In genomic region chr18:7809978-7810377, GRCh38 we compare ENCODE assay signal across 27 cellular contexts.
"Had no signal": no experiment of that assay in that cellular context is flagged by ENCODE, and none has a peak within 500 bp of the region (broad histone marks: within the 10 kb centered on the region; RNA-seq: fewer than 3 reads in every experiment).

No MANE protein-coding gene starts in this region.

- H3K9ac ChIP-seq: parathyroid adenoma had no signal

- H3K9me3 ChIP-seq: ovary, right lobe of liver, thyroid gland had no signal

- H3K36me3 ChIP-seq: ovary, right lobe of liver, sigmoid colon, stomach, thoracic aorta, thyroid gland, upper lobe of left lung, vagina had no signal

- H3K4me1 Mint-ChIP-seq: natural killer cell; stimulated activated effector memory CD8-positive, alpha-beta T cell treated with anti-CD3 and anti-CD28 coated beads, Interleukin-12 subunit alpha, Interleukin-12 subunit beta, amount 100 ng/mL, for 72 hours; stimulated activated naive B cell treated with anti-CD40 and anti-IgM and Interleukin-4, amounts not matched to agents 10 μg/mL and 1 μg/mL and 100 μg/mL, for 72 hours had no signal

- ATAC-seq: natural killer cell; psoas muscle; right cardiac atrium; right lobe of liver; stimulated activated effector memory CD8-positive, alpha-beta T cell treated with anti-CD3 and anti-CD28 coated beads, Interleukin-12 subunit alpha, Interleukin-12 subunit beta, amount 100 ng/mL, for 72 hours; stimulated activated naive B cell treated with anti-CD40 and anti-IgM and Interleukin-4, amounts not matched to agents 10 μg/mL and 1 μg/mL and 100 μg/mL, for 72 hours had no signal

- H3K27me3 Mint-ChIP-seq: stimulated activated naive B cell treated with anti-CD40 and anti-IgM and Interleukin-4, amounts not matched to agents 10 μg/mL and 1 μg/mL and 100 μg/mL, for 72 hours; stimulated activated naive CD8-positive, alpha-beta T cell treated with anti-CD3 and anti-CD28 coated beads, Interleukin-15, Interleukin-2, amounts not matched to agents 100 ng/mL and 50 ng/mL, for 24 hours had no signal

- H3K36me3 Mint-ChIP-seq: stimulated activated effector memory CD8-positive, alpha-beta T cell treated with anti-CD3 and anti-CD28 coated beads, Interleukin-12 subunit alpha, Interleukin-12 subunit beta, amount 100 ng/mL, for 72 hours; stimulated activated naive B cell treated with anti-CD40 and anti-IgM and Interleukin-4, amounts not matched to agents 10 μg/mL and 1 μg/mL and 100 μg/mL, for 72 hours had no signal

- H3K27me3 ChIP-seq: ovary, right lobe of liver, sigmoid colon, stomach, thyroid gland, tibial nerve, upper lobe of left lung, vagina had no signal

- H3K27ac Mint-ChIP-seq: natural killer cell; nephron; progenitor cell of endocrine pancreas; stimulated activated effector memory CD8-positive, alpha-beta T cell treated with anti-CD3 and anti-CD28 coated beads, Interleukin-12 subunit alpha, Interleukin-12 subunit beta, amount 100 ng/mL, for 72 hours; stimulated activated naive B cell treated with anti-CD40 and anti-IgM and Interleukin-4, amounts not matched to agents 10 μg/mL and 1 μg/mL and 100 μg/mL, for 72 hours; stimulated activated naive CD8-positive, alpha-beta T cell treated with anti-CD3 and anti-CD28 coated beads, Interleukin-15, Interleukin-2, amounts not matched to agents 100 ng/mL and 50 ng/mL, for 24 hours had no signal

- H3K4me1 ChIP-seq: right lobe of liver, vagina had no signal

- H3K4me3 Mint-ChIP-seq: natural killer cell; nephron; stimulated activated effector memory CD8-positive, alpha-beta T cell treated with anti-CD3 and anti-CD28 coated beads, Interleukin-12 subunit alpha, Interleukin-12 subunit beta, amount 100 ng/mL, for 72 hours; stimulated activated naive B cell treated with anti-CD40 and anti-IgM and Interleukin-4, amounts not matched to agents 10 μg/mL and 1 μg/mL and 100 μg/mL, for 72 hours; stimulated activated naive CD8-positive, alpha-beta T cell treated with anti-CD3 and anti-CD28 coated beads, Interleukin-15, Interleukin-2, amounts not matched to agents 100 ng/mL and 50 ng/mL, for 24 hours had no signal

- H3K27ac ChIP-seq: ovary, parathyroid adenoma, psoas muscle, right lobe of liver, sigmoid colon, stomach, thoracic aorta, thyroid gland, tibial nerve, upper lobe of left lung, vagina had no signal

- H3K4me3 ChIP-seq: ovary, psoas muscle, right lobe of liver, sigmoid colon, stomach, thoracic aorta, thyroid gland, tibial nerve, upper lobe of left lung, vagina had no signal

- DNase-seq: natural killer cell; occipital lobe; ovary; posterior cingulate gyrus; psoas muscle; right cardiac atrium; right lobe of liver; sigmoid colon; small intestine; stimulated activated CD4-positive, alpha-beta T cell treated with anti-CD3 and anti-CD28 coated beads, Interleukin-15, amount 100 ng/mL, for 24 hours; stimulated activated CD4-positive, alpha-beta T cell treated with anti-CD3 and anti-CD28 coated beads, Interleukin-2, amount 100 ng/mL, for 24 hours; stimulated activated CD4-positive, alpha-beta T cell treated with anti-CD3 and anti-CD28 coated beads, Interleukin-2, amount 100 ng/mL, for 48 hours; stimulated activated CD4-positive, alpha-beta T cell treated with anti-CD3 and anti-CD28 coated beads, Interleukin-4, amount 100 ng/mL, for 24 hours; stimulated activated naive B cell treated with anti-CD40 and anti-IgM and Interleukin-4, amounts not matched to agents 10 μg/mL and 1 μg/mL and 100 μg/mL, for 72 hours; stimulated activated naive CD4-positive, alpha-beta T cell treated with Interleukin-2 at 50 U/mL for 16 hours; stomach; thyroid gland; trophoblast cell; upper lobe of left lung had no signal
